ENCODE assay signal across 13 cellular contexts in genomic region chr5:318341-318897, GRCh38. TPM values are rescaled to one million over a fixed set of nuclear protein-coding genes. Genes with fewer than 3 reads are reported as not detected.
DNase-seq lines count a peak whose midpoint lies in the region; ATAC-seq and TF ChIP-seq lines count a peak whose summit lies in the region.
"Had no signal": no experiment of that assay in that cellular context is flagged by ENCODE, and none has a peak within 500 bp of the region (broad histone marks: within the 10 kb centered on the region; RNA-seq: fewer than 3 reads in every experiment).

No MANE protein-coding gene starts in this region.

- CTCF ChIA-PET in HEK293 (lab: Yijun Ruan, JAX): interaction anchor here (0.5 to 6.3 kb wide), 12 partner anchors 13 to 984 kb away, joined by 3 to 137 read pairs (median 4); no protein-coding TSS in a partner anchor

- no peak for ATAC-seq in HG03139 (IDR thresholded peaks at IDR 0.05; ENCODE audit: unreplicated experiment)
- ATAC-seq in left lobe of liver: no peak

- POLR2A ChIA-PET in HEK293 (lab: Yijun Ruan, JAX): no interaction called here

- H3K27ac ChIP-seq in HEK293 (ENCODE audit: extremely low read depth, low read depth, low read length): no peak overlapping the region
- H3K27ac ChIP-seq: ascending aorta, vagina had no signal

- peaks cover 9% of the 10 kb centered on the region for H3K4me1 ChIP-seq in HEK293 (ENCODE audit: control insufficient read depth, insufficient read depth, low read length)

- peaks cover 0 to 18% of the 10 kb centered on the region in 2 experiments; a peak in 2 of 3 replicates for H3K36me3 ChIP-seq in HEK293 (ENCODE audit: control insufficient read depth in 2 of 2, insufficient read depth in 1 of 2, low read length in 2 of 2)

- DNase-seq in D341Med (ENCODE audit: low spot score): peak; percentile 36
- DNase-seq in SW480 (ENCODE audit: low spot score): peak; percentile 41
- DNase-seq in left kidney (ENCODE audit: low read depth, low spot score): peak; percentile 88
- DNase-seq in activated gamma-delta T cell treated with Interleukin-2 at 50 U/mL for 16 hours: no peak
- DNase-seq in GDM1 (lab: John Stamatoyannopoulos, UW): no peak
- no peak for DNase-seq in left lobe of liver (ENCODE audit: low spot score)
- DNase-seq: activated CD4-positive, alpha-beta T cell treated with anti-CD3 and anti-CD28 coated beads, Interleukin-2, amount 50 U/mL, for 1 hour; NCI-H2227 treated with DMSO at 0.1 percent for 48 hours; stimulated activated CD4-positive, alpha-beta T cell treated with anti-CD3 and anti-CD28 coated beads, Interleukin-4, amount 100 ng/mL, for 24 hours had no signal

- H3K4me3 ChIP-seq in HEK293 (ENCODE audit: low read depth, low read length): no peak overlapping the region
- H3K4me3 ChIP-seq: ascending aorta, vagina had no signal

- H3K9me3 ChIP-seq in HEK293 (ENCODE audit: control insufficient read depth, insufficient read depth, low read depth, low read length): no peaks in the 10 kb centered on the region
- H3K9me3 ChIP-seq: ascending aorta, vagina had no signal

- TF ChIP-seq CTCF in HEK293 (tag by site-specific recombination; IDR thresholded peaks at IDR 0.05): 0 out of 2 replicates have a peak, but pooled peaks have one; percentile 32

TF ChIP-seq in HEK293, 187 proteins besides CTCF, POLR2A, EP300 and RAD21:
- TF ChIP-seq, protein P1, sequence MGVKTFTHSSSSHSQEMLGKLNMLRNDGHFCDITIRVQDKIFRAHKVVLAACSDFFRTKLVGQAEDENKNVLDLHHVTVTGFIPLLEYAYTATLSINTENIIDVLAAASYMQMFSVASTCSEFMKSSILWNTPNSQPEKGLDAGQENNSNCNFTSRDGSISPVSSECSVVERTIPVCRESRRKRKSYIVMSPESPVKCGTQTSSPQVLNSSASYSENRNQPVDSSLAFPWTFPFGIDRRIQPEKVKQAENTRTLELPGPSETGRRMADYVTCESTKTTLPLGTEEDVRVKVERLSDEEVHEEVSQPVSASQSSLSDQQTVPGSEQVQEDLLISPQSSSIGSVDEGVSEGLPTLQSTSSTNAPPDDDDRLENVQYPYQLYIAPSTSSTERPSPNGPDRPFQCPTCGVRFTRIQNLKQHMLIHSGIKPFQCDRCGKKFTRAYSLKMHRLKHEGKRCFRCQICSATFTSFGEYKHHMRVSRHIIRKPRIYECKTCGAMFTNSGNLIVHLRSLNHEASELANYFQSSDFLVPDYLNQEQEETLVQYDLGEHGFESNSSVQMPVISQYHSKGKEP (tag by site-specific recombination; IDR thresholded peaks at IDR 0.05): no peak
- TF ChIP-seq ZNF621 (tag by site-specific recombination; IDR thresholded peaks at IDR 0.05): no peak
- TF ChIP-seq ZNF654 (tag by site-specific recombination; IDR thresholded peaks at IDR 0.05; ENCODE audit: low read depth): no peak
- TF ChIP-seq HOXC10 (CRISPR knock-in tag; IDR thresholded peaks at IDR 0.05): no peak
- no peak for TF ChIP-seq ZNF76 (tag by site-specific recombination; IDR thresholded peaks at IDR 0.05; ENCODE audit: borderline replicate concordance, low read depth)
- no peak for TF ChIP-seq ZNF324 (tag by site-specific recombination; IDR thresholded peaks at IDR 0.05)
- TF ChIP-seq ZXDB (tag by site-specific recombination; IDR thresholded peaks at IDR 0.05): no peak
- TF ChIP-seq, protein P2, sequence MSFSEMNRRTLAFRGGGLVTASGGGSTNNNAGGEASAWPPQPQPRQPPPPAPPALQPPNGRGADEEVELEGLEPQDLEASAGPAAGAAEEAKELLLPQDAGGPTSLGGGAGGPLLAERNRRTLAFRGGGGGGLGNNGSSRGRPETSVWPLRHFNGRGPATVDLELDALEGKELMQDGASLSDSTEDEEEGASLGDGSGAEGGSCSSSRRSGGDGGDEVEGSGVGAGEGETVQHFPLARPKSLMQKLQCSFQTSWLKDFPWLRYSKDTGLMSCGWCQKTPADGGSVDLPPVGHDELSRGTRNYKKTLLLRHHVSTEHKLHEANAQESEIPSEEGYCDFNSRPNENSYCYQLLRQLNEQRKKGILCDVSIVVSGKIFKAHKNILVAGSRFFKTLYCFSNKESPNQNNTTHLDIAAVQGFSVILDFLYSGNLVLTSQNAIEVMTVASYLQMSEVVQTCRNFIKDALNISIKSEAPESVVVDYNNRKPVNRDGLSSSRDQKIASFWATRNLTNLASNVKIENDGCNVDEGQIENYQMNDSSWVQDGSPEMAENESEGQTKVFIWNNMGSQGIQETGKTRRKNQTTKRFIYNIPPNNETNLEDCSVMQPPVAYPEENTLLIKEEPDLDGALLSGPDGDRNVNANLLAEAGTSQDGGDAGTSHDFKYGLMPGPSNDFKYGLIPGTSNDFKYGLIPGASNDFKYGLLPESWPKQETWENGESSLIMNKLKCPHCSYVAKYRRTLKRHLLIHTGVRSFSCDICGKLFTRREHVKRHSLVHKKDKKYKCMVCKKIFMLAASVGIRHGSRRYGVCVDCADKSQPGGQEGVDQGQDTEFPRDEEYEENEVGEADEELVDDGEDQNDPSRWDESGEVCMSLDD (tag by site-specific recombination; IDR thresholded peaks at IDR 0.05): no peak
- TF ChIP-seq IKZF3 (tag by site-specific recombination; IDR thresholded peaks at IDR 0.05): peak; percentile 34; the same call in 1 of the 2 replicates
- TF ChIP-seq ZBTB8A (tag by site-specific recombination; IDR thresholded peaks at IDR 0.05): peak; percentile 42; the same call in 1 of the 2 replicates
- peak; percentile 60 for TF ChIP-seq OSR2 (tag by site-specific recombination; IDR thresholded peaks at IDR 0.05)
- TF ChIP-seq GLIS2 (tag by site-specific recombination; IDR thresholded peaks at IDR 0.05): peak; percentile 52; the same call in 1 of the 2 replicates
- TF ChIP-seq ZNF600 (tag by site-specific recombination; IDR thresholded peaks at IDR 0.05): peak; percentile 23; the same call in 1 of the 2 replicates
- TF ChIP-seq ZBTB20 (tag by site-specific recombination; IDR thresholded peaks at IDR 0.05): peak; percentile 81
- TF ChIP-seq, protein P3, sequence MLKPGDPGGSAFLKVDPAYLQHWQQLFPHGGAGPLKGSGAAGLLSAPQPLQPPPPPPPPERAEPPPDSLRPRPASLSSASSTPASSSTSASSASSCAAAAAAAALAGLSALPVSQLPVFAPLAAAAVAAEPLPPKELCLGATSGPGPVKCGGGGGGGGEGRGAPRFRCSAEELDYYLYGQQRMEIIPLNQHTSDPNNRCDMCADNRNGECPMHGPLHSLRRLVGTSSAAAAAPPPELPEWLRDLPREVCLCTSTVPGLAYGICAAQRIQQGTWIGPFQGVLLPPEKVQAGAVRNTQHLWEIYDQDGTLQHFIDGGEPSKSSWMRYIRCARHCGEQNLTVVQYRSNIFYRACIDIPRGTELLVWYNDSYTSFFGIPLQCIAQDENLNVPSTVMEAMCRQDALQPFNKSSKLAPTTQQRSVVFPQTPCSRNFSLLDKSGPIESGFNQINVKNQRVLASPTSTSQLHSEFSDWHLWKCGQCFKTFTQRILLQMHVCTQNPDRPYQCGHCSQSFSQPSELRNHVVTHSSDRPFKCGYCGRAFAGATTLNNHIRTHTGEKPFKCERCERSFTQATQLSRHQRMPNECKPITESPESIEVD (tag by site-specific recombination; IDR thresholded peaks at IDR 0.05): peak; percentile 47
- TF ChIP-seq ZNF423 (tag by site-specific recombination; IDR thresholded peaks at IDR 0.05): peak; percentile 73; the same call in 1 of the 2 replicates
- no peak for TF ChIP-seq ZNF626 (tag by site-specific recombination; IDR thresholded peaks at IDR 0.05)
- peak; percentile 94 for TF ChIP-seq ZIC2 (tag by site-specific recombination; IDR thresholded peaks at IDR 0.05)
- TF ChIP-seq, protein P4, sequence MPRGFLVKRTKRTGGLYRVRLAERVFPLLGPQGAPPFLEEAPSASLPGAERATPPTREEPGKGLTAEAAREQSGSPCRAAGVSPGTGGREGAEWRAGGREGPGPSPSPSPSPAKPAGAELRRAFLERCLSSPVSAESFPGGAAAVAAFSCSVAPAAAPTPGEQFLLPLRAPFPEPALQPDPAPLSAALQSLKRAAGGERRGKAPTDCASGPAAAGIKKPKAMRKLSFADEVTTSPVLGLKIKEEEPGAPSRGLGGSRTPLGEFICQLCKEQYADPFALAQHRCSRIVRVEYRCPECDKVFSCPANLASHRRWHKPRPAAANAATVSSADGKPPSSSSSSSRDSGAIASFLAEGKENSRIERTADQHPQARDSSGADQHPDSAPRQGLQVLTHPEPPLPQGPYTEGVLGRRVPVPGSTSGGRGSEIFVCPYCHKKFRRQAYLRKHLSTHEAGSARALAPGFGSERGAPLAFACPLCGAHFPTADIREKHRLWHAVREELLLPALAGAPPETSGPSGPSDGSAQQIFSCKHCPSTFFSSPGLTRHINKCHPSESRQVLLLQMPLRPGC (tag by site-specific recombination; IDR thresholded peaks at IDR 0.05): peak; percentile 76; the same call in 1 of the 2 replicates
- TF ChIP-seq GLIS1 (tag by site-specific recombination; IDR thresholded peaks at IDR 0.05): peak; percentile 93
- no peak for TF ChIP-seq ZNF544 (tag by site-specific recombination; IDR thresholded peaks at IDR 0.05)

RNA-seq across cellular contexts. Expression of gene AHRR, which starts 3.1 kb away (rescaled TPM):
- total RNA-seq in left lobe of liver: 0.81 TPM
- total RNA-seq: ascending aorta had no signal

RNA-seq across cellular contexts. Expression of gene PDCD6, which starts 47.0 kb away (rescaled TPM):
- total RNA-seq in left lobe of liver: 37.1 TPM

Comparison
In these comparisons a context has a peak if more than half of its experiments do, and no peak if none do; other contexts are left out.
1. DNase-seq: peak in D341Med (single experiment), SW480 (single experiment) and left kidney (single experiment); none in activated gamma-delta T cell treated with Interleukin-2 at 50 U/mL for 16 hours (single experiment), GDM1 (single experiment) and left lobe of liver (single experiment).